16 cellular contexts compared by ENCODE assay signal in genomic region chr18:13379930-13380665, GRCh38.
DNase-seq lines count a peak whose midpoint lies in the region; ATAC-seq and TF ChIP-seq lines count a peak whose summit lies in the region.
"Had no signal": no experiment of that assay in that cellular context is flagged by ENCODE, and none has a peak within 500 bp of the region (broad histone marks: within the 10 kb centered on the region; RNA-seq: fewer than 3 reads in every experiment).

No MANE protein-coding gene starts in this region.

- peaks cover 79% of the 10 kb centered on the region for H3K79me2 ChIP-seq in smooth muscle cell (ENCODE audit: low read depth)
- H3K79me2 ChIP-seq in mammary epithelial cell (ENCODE audit: insufficient read depth, low read length), result no peaks in the 10 kb centered on the region

- no TSS peak for BruUV-seq in mammary epithelial cell (replicated peaks; lab: Mats Ljungman, UMichigan)

- peaks cover 4% of the 10 kb centered on the region for H3K36me3 Mint-ChIP-seq in activated T-cell treated with anti-CD3 and anti-CD28 coated beads, Interleukin-2, amount 50 U/mL, for 24 hours (ENCODE audit: low read depth)
- H3K36me3 Mint-ChIP-seq in activated T-helper 17 cell treated with anti-CD3 and anti-CD28 coated beads, Interleukin-2, amount 50 U/mL, for 72 hours (ENCODE audit: low read depth), result peaks cover 36% of the 10 kb centered on the region

- dilution Hi-C loops in mammary epithelial cell (cut with HindIII; ENCODE audit: low sequenced_read_pairs), result no loop called here

- H3K36me3 ChIP-seq in smooth muscle cell (ENCODE audit: low read depth), result no peaks in the 10 kb centered on the region
- no peaks in the 10 kb centered on the region for H3K36me3 ChIP-seq in H7 (replicated peaks; ENCODE audit: control insufficient read depth, insufficient read depth, low read length)
- H3K36me3 ChIP-seq in mammary epithelial cell (ENCODE audit: insufficient read depth, low read length), result no peaks in the 10 kb centered on the region
- H3K36me3 ChIP-seq: neutrophil had no signal

- 83% methylated on average over 13 of the region's 18 CpGs for WGBS in smooth muscle cell (ENCODE audit: low lambda C conversion rate)
- WGBS in mammary epithelial cell (ENCODE audit: low coverage, missing lambda C conversion rate), result 17% methylated on average over 8 of the region's 18 CpGs

- no peaks in the 10 kb centered on the region for H4K20me1 ChIP-seq in smooth muscle cell (ENCODE audit: low read depth)
- no peaks in the 10 kb centered on the region for H4K20me1 ChIP-seq in mammary epithelial cell (ENCODE audit: insufficient read depth, low read length)

- H3K9ac ChIP-seq in smooth muscle cell (ENCODE audit: low read depth) (no peak overlapping the region), mammary epithelial cell (ENCODE audit: insufficient read depth, low read length) (no peak overlapping the region)

- H3K4me2 ChIP-seq in smooth muscle cell (no peak overlapping the region), mammary epithelial cell (ENCODE audit: insufficient read depth, low read depth, low read length) (no peak overlapping the region)

- H3K27me3 Mint-ChIP-seq in activated T-cell treated with anti-CD3 and anti-CD28 coated beads, Interleukin-2, amount 50 U/mL, for 24 hours, result no peaks in the 10 kb centered on the region
- H3K27me3 Mint-ChIP-seq in activated T-helper 17 cell treated with anti-CD3 and anti-CD28 coated beads, Interleukin-2, amount 50 U/mL, for 72 hours, result no peaks in the 10 kb centered on the region

- in situ Hi-C loops in mammary epithelial cell (cut with MboI; ENCODE audit: low sequenced_read_pairs in 2 of 2), result no loop called here

- H3K27ac ChIP-seq in smooth muscle cell (ENCODE audit: low read depth), result peak overlapping the region; percentile 34
- no peak overlapping the region for H3K27ac ChIP-seq in mammary epithelial cell (ENCODE audit: insufficient read depth, low read depth, low read length)
- H3K27ac ChIP-seq: neutrophil had no signal

- no peak for DNase-seq in activated T-cell treated with anti-CD3 and anti-CD28 coated beads, Interleukin-2, amount 50 U/mL, for 24 hours
- DNase-seq in activated T-cell treated with anti-CD3 and anti-CD28 coated beads for 4 hours (no peak), left ventricle myocardium superior (peak; percentile 67), smooth muscle cell (lab: John Stamatoyannopoulos, UW; ENCODE audit: unreplicated experiment) (no peak), GM19238 (ENCODE audit: insufficient read length, low spot score) (no peak), H7 (no peak), mammary epithelial cell (no peak)
- DNase-seq: activated CD4-positive, alpha-beta T cell treated with anti-CD3 and anti-CD28 coated beads for 1 hour; anterior cingulate cortex; GF-D8; NCI-H2081 treated with DMSO at 0.1 percent for 48 hours; SIG-M5; stimulated activated CD4-positive, alpha-beta T cell treated with anti-CD3 and anti-CD28 coated beads, Interleukin-2, amount 100 ng/mL, for 24 hours had no signal

- intact Hi-C loops in left ventricle myocardium superior (cut with micrococcal nuclease), result no loop called here
- intact Hi-C loops in mammary epithelial cell (cut with micrococcal nuclease), result no loop called here

- no peak overlapping the region for H3K4me3 ChIP-seq in smooth muscle cell
- H3K4me3 ChIP-seq in H7 (ENCODE audit: insufficient read depth, low read depth, low read length), result no peak overlapping the region
- H3K4me3 ChIP-seq in mammary epithelial cell (replicated peaks in 1 of 3; ENCODE audit: insufficient read depth in 1 of 3, low read depth in 2 of 3, low read length in 3 of 3), result no peak overlapping the region

- H3K27me3 ChIP-seq in smooth muscle cell (ENCODE audit: low read depth) (no peaks in the 10 kb centered on the region), H7 (ENCODE audit: control insufficient read depth, insufficient read depth, low read length) (no peaks in the 10 kb centered on the region), mammary epithelial cell (ENCODE audit: insufficient read depth, low read length) (no peaks in the 10 kb centered on the region)
- H3K27me3 ChIP-seq: neutrophil had no signal

- H3K4me3 Mint-ChIP-seq in activated T-cell treated with anti-CD3 and anti-CD28 coated beads, Interleukin-2, amount 50 U/mL, for 24 hours, result no peak overlapping the region
- peak overlapping the region; percentile 95 for H3K4me3 Mint-ChIP-seq in activated T-helper 17 cell treated with anti-CD3 and anti-CD28 coated beads, Interleukin-2, amount 50 U/mL, for 72 hours

- no peaks in the 10 kb centered on the region for H3K9me3 ChIP-seq in smooth muscle cell (replicated peaks; ENCODE audit: low read depth)
- peaks cover 7% of the 10 kb centered on the region for H3K9me3 ChIP-seq in mammary epithelial cell (replicated peaks; ENCODE audit: insufficient read depth, low read length)
- H3K9me3 ChIP-seq: neutrophil had no signal

- peak overlapping the region; percentile 66 for H3K27ac Mint-ChIP-seq in activated T-cell treated with anti-CD3 and anti-CD28 coated beads, Interleukin-2, amount 50 U/mL, for 24 hours
- peak overlapping the region; percentile 100 for H3K27ac Mint-ChIP-seq in activated T-helper 17 cell treated with anti-CD3 and anti-CD28 coated beads, Interleukin-2, amount 50 U/mL, for 72 hours

- H3K4me1 Mint-ChIP-seq in activated T-cell treated with anti-CD3 and anti-CD28 coated beads, Interleukin-2, amount 50 U/mL, for 24 hours (ENCODE audit: low read depth), result peaks cover 95% of the 10 kb centered on the region
- H3K4me1 Mint-ChIP-seq in activated T-helper 17 cell treated with anti-CD3 and anti-CD28 coated beads, Interleukin-2, amount 50 U/mL, for 72 hours, result peaks cover 75% of the 10 kb centered on the region

- ATAC-seq in activated T-helper 17 cell treated with anti-CD3 and anti-CD28 coated beads, Interleukin-2, amount 50 U/mL, for 72 hours (replicated peaks), result no peak
- peak; percentile 59 for ATAC-seq in left ventricle myocardium superior
- ATAC-seq: esophagus mucosa had no signal

- H2AFZ ChIP-seq in smooth muscle cell (ENCODE audit: low read depth), result no peak overlapping the region
- H2AFZ ChIP-seq in mammary epithelial cell (ENCODE audit: low read depth, low read length), result no peak overlapping the region

- no peaks in the 10 kb centered on the region for H3F3A ChIP-seq in smooth muscle cell (ENCODE audit: low read depth)

- TF ChIP-seq CTCF in smooth muscle cell (IDR thresholded peaks at IDR 0.05; ENCODE audit: borderline replicate concordance, insufficient read depth, poor library complexity, severe bottlenecking), result no peak
- TF ChIP-seq CTCF in mammary epithelial cell (conservative IDR thresholded peaks at IDR 0.05 in 1 of 2, IDR thresholded peaks at IDR 0.05 in 1 of 2; ENCODE audit: extremely low read depth in 1 of 2, insufficient read depth in 1 of 2, low read depth in 1 of 2, low read length in 2 of 2), result no peak

- H3K9me3 Mint-ChIP-seq in activated T-cell treated with anti-CD3 and anti-CD28 coated beads, Interleukin-2, amount 50 U/mL, for 24 hours, result peaks cover 3% of the 10 kb centered on the region
- H3K9me3 Mint-ChIP-seq in activated T-helper 17 cell treated with anti-CD3 and anti-CD28 coated beads, Interleukin-2, amount 50 U/mL, for 72 hours, result no peaks in the 10 kb centered on the region

- CTCF ChIA-PET in mammary epithelial cell (lab: Charles Lee; ENCODE audit: low non-redundant PET), result no interaction called here

- H3K4me1 ChIP-seq in smooth muscle cell (ENCODE audit: low read depth) (peaks cover 3% of the 10 kb centered on the region), mammary epithelial cell (ENCODE audit: insufficient read depth, low read length) (peaks cover 3% of the 10 kb centered on the region)
